In the genomic region with DNA sequence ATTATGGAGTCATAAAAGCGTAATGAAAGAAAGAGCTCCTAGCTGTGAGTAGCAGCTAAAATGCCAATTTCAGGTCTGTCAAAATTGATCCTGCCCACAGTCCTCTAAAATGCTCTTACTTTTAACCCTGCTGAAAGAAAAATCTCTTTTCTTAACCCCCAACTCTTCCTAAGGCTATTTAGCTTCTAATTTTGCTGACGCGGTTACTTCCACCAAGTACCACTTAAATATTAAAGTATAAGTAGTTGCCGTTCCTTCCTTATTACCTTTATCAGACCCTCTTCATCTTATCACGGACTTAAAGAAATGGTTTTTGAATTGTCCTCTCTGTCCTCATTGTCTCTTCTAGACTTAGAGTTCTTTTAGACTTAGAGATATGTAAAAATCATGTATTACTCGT, we compare ENCODE assay signal across 25 cellular contexts.
"Had no signal": no experiment of that assay in that cellular context is flagged by ENCODE, and none has a peak within 500 bp of the region (broad histone marks: within the 10 kb centered on the region; RNA-seq: fewer than 3 reads in every experiment).

No MANE protein-coding gene starts in this region.

- H3K36me3 ChIP-seq: esophagus squamous epithelium, gastrocnemius medialis, heart right ventricle, left lung, lower lobe of right lung had no signal

- H3K9me3 Mint-ChIP-seq: dendritic cell treated with granulocyte-macrophage colony-stimulating factor and Interleukin-4, amounts not matched to agents 40 ng/mL and 50 ng/mL, for 4 days; effector memory CD8-positive, alpha-beta T cell; endodermal cell had no signal

- ATAC-seq: effector memory CD8-positive, alpha-beta T cell; esophagus mucosa; gastrocnemius medialis; heart right ventricle; left cardiac atrium; left lung; left ventricle myocardium superior; lower lobe of right lung; mucosa of descending colon; naive thymus-derived CD8-positive, alpha-beta T cell had no signal

- H3K27me3 Mint-ChIP-seq: dendritic cell treated with granulocyte-macrophage colony-stimulating factor and Interleukin-4, amounts not matched to agents 40 ng/mL and 50 ng/mL, for 4 days; effector memory CD8-positive, alpha-beta T cell; naive thymus-derived CD8-positive, alpha-beta T cell had no signal

- H3K9me3 ChIP-seq: esophagus squamous epithelium, gastrocnemius medialis, heart right ventricle, left lung, lower lobe of right lung, mucosa of descending colon had no signal

- H3K4me1 ChIP-seq: esophagus squamous epithelium, gastrocnemius medialis, heart right ventricle, left lung, lower lobe of right lung had no signal

- H3K4me1 Mint-ChIP-seq: mesothelial cell of epicardium; naive thymus-derived CD8-positive, alpha-beta T cell had no signal

- H3K4me3 ChIP-seq: esophagus squamous epithelium, gastrocnemius medialis, heart right ventricle, left lung, lower lobe of right lung, mucosa of descending colon had no signal

- DNase-seq: cortex of kidney; effector CD8-positive, alpha-beta T cell; effector memory CD8-positive, alpha-beta T cell; endodermal cell; erythroblast; esophagus squamous epithelium; foreskin fibroblast; foreskin melanocyte; gastrocnemius medialis; glutamatergic neuron; head of caudate nucleus; heart right ventricle; hippocampal formation; left cardiac atrium; left lung; left ventricle myocardium superior; lower lobe of right lung; mesenchymal stem cell; mucosa of descending colon; naive B cell; naive thymus-derived CD8-positive, alpha-beta T cell had no signal

- H3K27me3 ChIP-seq: esophagus squamous epithelium, gastrocnemius medialis, left lung had no signal

- H3K4me3 Mint-ChIP-seq: dendritic cell treated with granulocyte-macrophage colony-stimulating factor and Interleukin-4, amounts not matched to agents 40 ng/mL and 50 ng/mL, for 4 days; effector memory CD8-positive, alpha-beta T cell; endodermal cell; mesothelial cell of epicardium; naive B cell; naive thymus-derived CD8-positive, alpha-beta T cell had no signal

- H3K27ac Mint-ChIP-seq: dendritic cell treated with granulocyte-macrophage colony-stimulating factor and Interleukin-4, amounts not matched to agents 40 ng/mL and 50 ng/mL, for 4 days; effector memory CD8-positive, alpha-beta T cell; endodermal cell; mesothelial cell of epicardium; naive B cell; naive thymus-derived CD8-positive, alpha-beta T cell had no signal

- H3K36me3 Mint-ChIP-seq: mesothelial cell of epicardium; naive B cell; naive thymus-derived CD8-positive, alpha-beta T cell had no signal

- H3K27ac ChIP-seq: epithelial cell of prostate, esophagus squamous epithelium, gastrocnemius medialis, heart right ventricle, left lung, lower lobe of right lung had no signal
